1 cellular context compared by ENCODE assay signal in genomic region chr6:124480021-124480430, GRCh38.
TF ChIP-seq lines count a peak whose summit lies in the region.

No MANE protein-coding gene starts in this region.

TF ChIP-seq in HEK293, 187 proteins besides CTCF, POLR2A, EP300 and RAD21 (continued from another document and continues in another):
- TF ChIP-seq REST (tag by site-specific recombination; IDR thresholded peaks at IDR 0.05), result no peak
- TF ChIP-seq ZNF366 (tag by site-specific recombination; conservative IDR thresholded peaks at IDR 0.05), result peak; percentile 91
- peak; percentile 14; the same call in 1 of the 2 replicates for TF ChIP-seq PRDM1 (tag by site-specific recombination; IDR thresholded peaks at IDR 0.05)
- peak; percentile 95 for TF ChIP-seq ZNF629 (tag by site-specific recombination; IDR thresholded peaks at IDR 0.05)
- no peak for TF ChIP-seq REPIN1 (tag by site-specific recombination; IDR thresholded peaks at IDR 0.05; ENCODE audit: low read depth)
- TF ChIP-seq SETDB1 (IDR thresholded peaks at IDR 0.05; ENCODE audit: insufficient read length, low read length), result no peak
- TF ChIP-seq ZBTB17 (tag by site-specific recombination; IDR thresholded peaks at IDR 0.05), result peak; percentile 59; the same call in 1 of the 2 replicates
- TF ChIP-seq ZNF792 (tag by site-specific recombination; IDR thresholded peaks at IDR 0.05), result no peak
- no peak for TF ChIP-seq ZNF585B (tag by site-specific recombination; IDR thresholded peaks at IDR 0.05)
- TF ChIP-seq ZNF558 (tag by site-specific recombination; IDR thresholded peaks at IDR 0.05), result 0 out of 2 replicates have a peak, but pooled peaks have one; percentile 18
- no peak for TF ChIP-seq ZNF518A (tag by site-specific recombination; conservative IDR thresholded peaks at IDR 0.05; ENCODE audit: low read depth)
- no peak for TF ChIP-seq ZNF433 (tag by site-specific recombination; IDR thresholded peaks at IDR 0.05; ENCODE audit: low read depth)
- TF ChIP-seq KLF9 (tag by site-specific recombination; IDR thresholded peaks at IDR 0.05; ENCODE audit: low read depth), result no peak
- TF ChIP-seq ZNF837 (tag by site-specific recombination; IDR thresholded peaks at IDR 0.05), result no peak
- no peak for TF ChIP-seq ZNF132 (tag by site-specific recombination; IDR thresholded peaks at IDR 0.05; ENCODE audit: borderline replicate concordance)
- TF ChIP-seq ZBTB6 (tag by site-specific recombination; IDR thresholded peaks at IDR 0.05), result no peak
- TF ChIP-seq ZNF639 (tag by site-specific recombination; IDR thresholded peaks at IDR 0.05), result peak; percentile 88
- no peak for TF ChIP-seq ZNF670 (tag by site-specific recombination; IDR thresholded peaks at IDR 0.05; ENCODE audit: low read depth)
- no peak for TF ChIP-seq ZNF513 (tag by site-specific recombination; IDR thresholded peaks at IDR 0.05)
- TF ChIP-seq ZEB2 (tag by site-specific recombination; IDR thresholded peaks at IDR 0.05), result peak; percentile 68
- peak; percentile 77 for TF ChIP-seq ZNF843 (tag by site-specific recombination; IDR thresholded peaks at IDR 0.05)
- TF ChIP-seq BCL11A (tag by site-specific recombination; IDR thresholded peaks at IDR 0.05; ENCODE audit: low read depth), result peak; percentile 69; the same call in 1 of the 2 replicates
- no peak for TF ChIP-seq EGR2 (tag by site-specific recombination; IDR thresholded peaks at IDR 0.05; ENCODE audit: low read depth)
- TF ChIP-seq ZBTB8A (tag by site-specific recombination; IDR thresholded peaks at IDR 0.05), result no peak
- TF ChIP-seq AEBP2 (tag by site-specific recombination; IDR thresholded peaks at IDR 0.05; ENCODE audit: borderline replicate concordance), result no peak
- TF ChIP-seq ZNF184 (tag by site-specific recombination; IDR thresholded peaks at IDR 0.05), result peak; percentile 77
- TF ChIP-seq IKZF3 (tag by site-specific recombination; IDR thresholded peaks at IDR 0.05), result 0 out of 2 replicates have a peak, but pooled peaks have one; percentile 42
- TF ChIP-seq ZNF24 (tag by site-specific recombination; IDR thresholded peaks at IDR 0.05), result peak; percentile 48; the same call in 1 of the 2 replicates
- TF ChIP-seq TCF7L2 (IDR thresholded peaks at IDR 0.05; ENCODE audit: borderline replicate concordance, low read depth, low read length), result no peak
- TF ChIP-seq WT1 (tag by site-specific recombination; IDR thresholded peaks at IDR 0.05), result peak; percentile 30; the same call in 1 of the 2 replicates
- TF ChIP-seq ZNF76 (tag by site-specific recombination; IDR thresholded peaks at IDR 0.05; ENCODE audit: borderline replicate concordance, low read depth), result no peak
- TF ChIP-seq RBAK (tag by site-specific recombination; IDR thresholded peaks at IDR 0.05), result no peak
- no peak for TF ChIP-seq ZNF354C (tag by site-specific recombination; IDR thresholded peaks at IDR 0.05; ENCODE audit: borderline replicate concordance, low read depth)
- TF ChIP-seq ZNF654 (tag by site-specific recombination; IDR thresholded peaks at IDR 0.05; ENCODE audit: low read depth), result 0 out of 2 replicates have a peak, but pooled peaks have one; percentile 6
- no peak for TF ChIP-seq ZSCAN18 (tag by site-specific recombination; IDR thresholded peaks at IDR 0.05)
- TF ChIP-seq ZNF830 (tag by site-specific recombination; IDR thresholded peaks at IDR 0.05; ENCODE audit: low read depth), result no peak
- no peak for TF ChIP-seq ZNF530 (tag by site-specific recombination; IDR thresholded peaks at IDR 0.05; ENCODE audit: low read depth)
- no peak for TF ChIP-seq ZNF292 (tag by site-specific recombination; IDR thresholded peaks at IDR 0.05; ENCODE audit: borderline replicate concordance, low read depth)
- TF ChIP-seq ZNF266 (tag by site-specific recombination; IDR thresholded peaks at IDR 0.05; ENCODE audit: low read depth), result no peak
- TF ChIP-seq ZIC2 (tag by site-specific recombination; IDR thresholded peaks at IDR 0.05), result no peak
- TF ChIP-seq ZBTB10 (tag by site-specific recombination; IDR thresholded peaks at IDR 0.05), result no peak
- TF ChIP-seq ZNF600 (tag by site-specific recombination; IDR thresholded peaks at IDR 0.05), result no peak
- no peak for TF ChIP-seq KLF1 (tag by site-specific recombination; IDR thresholded peaks at IDR 0.05)
